1 cellular context compared by ENCODE assay signal in genomic region chr2:8573234-8573941, GRCh38.
TF ChIP-seq lines count a peak whose summit lies in the region.

No MANE protein-coding gene starts in this region.

TF ChIP-seq in H1, 55 proteins besides CTCF, POLR2A, EP300 and RAD21 (continued from another document):
- TF ChIP-seq CHD7 (IDR thresholded peaks at IDR 0.05; ENCODE audit: insufficient replicate concordance, low read length): no peak
- TF ChIP-seq, protein P1, sequence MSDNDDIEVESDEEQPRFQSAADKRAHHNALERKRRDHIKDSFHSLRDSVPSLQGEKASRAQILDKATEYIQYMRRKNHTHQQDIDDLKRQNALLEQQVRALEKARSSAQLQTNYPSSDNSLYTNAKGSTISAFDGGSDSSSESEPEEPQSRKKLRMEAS (IDR thresholded peaks at IDR 0.05): no peak
- TF ChIP-seq ASH2L (IDR thresholded peaks at IDR 0.05; ENCODE audit: low read length): peak; percentile 34
- no peak for TF ChIP-seq TAF1 (IDR thresholded peaks at IDR 0.05; ENCODE audit: low read depth, low read length)
- no peak for TF ChIP-seq POLR2AphosphoS5 (IDR thresholded peaks at IDR 0.05; ENCODE audit: low read depth, low read length)
TF ChIP-seq in H1: peak in this region for 4.
